1 cellular context compared by ENCODE assay signal in genomic region chr17:7837375-7838290, GRCh38.
TF ChIP-seq lines count a peak whose summit lies in the region.

No MANE protein-coding gene starts in this region.

TF ChIP-seq in SK-N-SH, 30 proteins besides CTCF, POLR2A, EP300 and RAD21 (continued from another document):
- no peak for TF ChIP-seq REST (IDR thresholded peaks at IDR 0.05; ENCODE audit: low read depth, low read length)
- TF ChIP-seq NRF1 (IDR thresholded peaks at IDR 0.05; ENCODE audit: low read depth, low read length) = no peak
TF ChIP-seq in SK-N-SH: peak in this region for 0.
